16 cellular contexts compared by ENCODE assay signal in the genomic region with DNA sequence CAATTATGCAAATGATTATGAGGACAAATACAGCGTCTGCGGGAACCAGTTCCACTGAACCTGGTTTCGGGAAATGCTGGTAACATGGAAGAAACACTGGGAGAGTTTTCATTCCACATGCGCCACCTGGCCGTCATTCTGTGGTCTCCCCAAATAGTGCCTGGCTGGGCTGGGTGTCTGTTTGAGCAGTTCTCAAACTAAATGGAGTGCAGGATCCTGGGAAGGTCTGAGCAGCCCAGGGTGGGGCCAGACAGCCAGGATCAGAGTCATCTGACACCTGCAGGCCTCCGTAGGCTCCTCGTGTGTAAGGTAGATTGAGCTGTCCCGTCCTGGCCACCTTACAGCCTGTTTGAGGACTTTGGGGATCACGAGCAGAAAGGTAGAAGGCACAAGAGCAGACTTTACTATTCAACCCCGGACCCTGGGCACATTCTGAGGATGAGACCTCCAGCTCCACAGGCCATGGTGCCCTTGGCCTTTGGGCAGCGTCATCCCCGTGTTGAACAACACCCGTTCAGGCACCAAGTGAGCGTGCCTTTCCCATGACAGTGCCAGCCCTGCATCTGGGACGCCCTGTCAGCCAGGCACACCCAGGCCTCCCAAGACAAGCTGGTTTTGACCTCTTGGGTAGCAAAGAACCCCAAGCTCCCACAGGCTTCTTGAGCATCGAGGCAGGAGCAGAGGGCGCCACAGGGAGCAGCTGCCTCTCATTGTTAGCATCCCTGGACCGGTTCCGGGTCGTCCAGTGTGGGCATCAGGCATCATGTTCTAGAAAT.
DNase-seq lines count a peak whose midpoint lies in the region; ATAC-seq, FAIRE-seq and TF ChIP-seq lines count a peak whose summit lies in the region.
"Had no signal": no experiment of that assay in that cellular context is flagged by ENCODE, and none has a peak within 500 bp of the region (broad histone marks: within the 10 kb centered on the region; RNA-seq: fewer than 3 reads in every experiment).

No MANE protein-coding gene starts in this region.

- intact Hi-C loops in A673 (cut with micrococcal nuclease; ENCODE audit: unreplicated experiment): no loop called here
- intact Hi-C loops in mucosa of descending colon (cut with DNase I, micrococcal nuclease): loop anchor here in 1 of 2 donors (10.0 kb wide), 1 partner anchor 137 kb away; no protein-coding TSS in a partner anchor

- DNase-seq in A673 (ENCODE audit: low spot score) (no peak), GM23338 (ENCODE audit: low spot score) (peak; percentile 42), bronchial epithelial cell (ENCODE audit: low read depth) (no peak), mucosa of descending colon (peak; percentile 65 to 69 (median 67)), GM19240 (ENCODE audit: insufficient read length, low spot score) (no peak), foreskin fibroblast (no peak), frontal cortex (ENCODE audit: low spot score in 2 of 2) (no peak)
- DNase-seq: activated CD4-positive, alpha-beta memory T cell treated with anti-CD3 and anti-CD28 coated beads, Interleukin-2, amount 10 ng/mL, durations not matched to agents 7 days and 5 days; dermis blood vessel endothelial cell; hypothalamus; left ventricle myocardium inferior; naive thymus-derived CD4-positive, alpha-beta T cell; NCI-H1436; PC-9 had no signal

- POLR2A ChIA-PET in A673 (lab: Charles Lee; ENCODE audit: low non-redundant PET): no interaction called here

- H3K4me2 ChIP-seq in GM23338: no peak overlapping the region
- H3K4me2 ChIP-seq: PC-9 had no signal

- H2AFZ ChIP-seq in GM23338: no peak overlapping the region
- H2AFZ ChIP-seq: PC-9 had no signal

- H3K27me3 Mint-ChIP-seq in GM23338 (ENCODE audit: insufficient read depth, low read depth, poor library complexity): peaks cover 8% of the 10 kb centered on the region
- H3K27me3 Mint-ChIP-seq: activated CD4-positive, alpha-beta memory T cell treated with anti-CD3 and anti-CD28 coated beads, Interleukin-2, amount 10 ng/mL, durations not matched to agents 7 days and 5 days; activated T-helper 17 cell treated with anti-CD3 and anti-CD28 coated beads, Interleukin-2, amount 50 U/mL, for 72 hours; naive thymus-derived CD4-positive, alpha-beta T cell had no signal

- no peaks in the 10 kb centered on the region for H3K27me3 ChIP-seq in A673 (replicated peaks; ENCODE audit: insufficient read depth, low read depth, low read length, poor library complexity)
- H3K27me3 ChIP-seq in GM23338 (ENCODE audit: insufficient read depth): peaks cover 23% of the 10 kb centered on the region
- no peaks in the 10 kb centered on the region for H3K27me3 ChIP-seq in bronchial epithelial cell (ENCODE audit: control insufficient read depth, insufficient read depth, low read length)

- H3K4me3 Mint-ChIP-seq in GM23338: no peak overlapping the region
- H3K4me3 Mint-ChIP-seq: activated CD4-positive, alpha-beta memory T cell treated with anti-CD3 and anti-CD28 coated beads, Interleukin-2, amount 10 ng/mL, durations not matched to agents 7 days and 5 days; activated T-helper 17 cell treated with anti-CD3 and anti-CD28 coated beads, Interleukin-2, amount 50 U/mL, for 72 hours; naive thymus-derived CD4-positive, alpha-beta T cell had no signal

- peaks cover 4% of the 10 kb centered on the region for H4K20me1 ChIP-seq in GM23338 (replicated peaks; ENCODE audit: insufficient read depth)

- H3K27ac Mint-ChIP-seq in GM23338: no peak overlapping the region
- H3K27ac Mint-ChIP-seq: activated CD4-positive, alpha-beta memory T cell treated with anti-CD3 and anti-CD28 coated beads, Interleukin-2, amount 10 ng/mL, durations not matched to agents 7 days and 5 days had no signal

- no peaks in the 10 kb centered on the region for H3F3A ChIP-seq in GM23338 (replicated peaks; ENCODE audit: low read depth)

- H3K27ac ChIP-seq in A673 (ENCODE audit: low read depth, low read length, poor library complexity, severe bottlenecking) (no peak overlapping the region), GM23338 (ENCODE audit: low read depth) (no peak overlapping the region)
- H3K27ac ChIP-seq: left ventricle myocardium inferior, PC-9 had no signal

- H3K79me2 ChIP-seq in GM23338 (replicated peaks; ENCODE audit: insufficient read depth): no peaks in the 10 kb centered on the region

- TF ChIP-seq CTCF in A673 (conservative IDR thresholded peaks at IDR 0.05; ENCODE audit: low read depth, low read length) (0 out of 2 replicates have a peak, but pooled peaks have one; percentile 24), GM23338 (conservative IDR thresholded peaks at IDR 0.05; ENCODE audit: low read depth in 2 of 2) (peak in 1 of 2 experiments; percentile 35; a peak in 2 of 4 replicates), bronchial epithelial cell (IDR thresholded peaks at IDR 0.05; ENCODE audit: insufficient read depth, low read length, severe bottlenecking) (peak; percentile 32), mucosa of descending colon (IDR thresholded peaks at IDR 0.05) (no peak), foreskin fibroblast (IDR thresholded peaks at IDR 0.05; ENCODE audit: low read depth, low read length) (no peak)

- CTCF ChIA-PET in A673 (lab: Charles Lee): no interaction called here

- H3K36me3 ChIP-seq in A673 (ENCODE audit: insufficient read depth, low read length, poor library complexity, severe bottlenecking) (no peaks in the 10 kb centered on the region), GM23338 (ENCODE audit: insufficient read depth) (no peaks in the 10 kb centered on the region), bronchial epithelial cell (ENCODE audit: control insufficient read depth, insufficient read depth, low read length) (no peaks in the 10 kb centered on the region), mucosa of descending colon (ENCODE audit: low read depth) (no peaks in the 10 kb centered on the region)
- H3K36me3 ChIP-seq: left ventricle myocardium inferior had no signal

- H3K9me2 ChIP-seq in GM23338 (ENCODE audit: insufficient read depth): no peaks in the 10 kb centered on the region

- H3K4me1 Mint-ChIP-seq in GM23338: peaks cover 36% of the 10 kb centered on the region

- H3K9me3 Mint-ChIP-seq in GM23338: peaks cover 4% of the 10 kb centered on the region; the same call in 1 of the 3 replicates
- H3K9me3 Mint-ChIP-seq: activated CD4-positive, alpha-beta memory T cell treated with anti-CD3 and anti-CD28 coated beads, Interleukin-2, amount 10 ng/mL, durations not matched to agents 7 days and 5 days; activated T-helper 17 cell treated with anti-CD3 and anti-CD28 coated beads, Interleukin-2, amount 50 U/mL, for 72 hours had no signal

- BruUV-seq in A673 (replicated peaks; lab: Mats Ljungman, UMichigan): no TSS peak

- H3K4me3 ChIP-seq in A673 (ENCODE audit: low read depth, low read length, poor library complexity, severe bottlenecking) (no peak overlapping the region), GM23338 (no peak overlapping the region), bronchial epithelial cell (ENCODE audit: low read depth, low read length) (no peak overlapping the region), mucosa of descending colon (no peak overlapping the region), foreskin fibroblast (ENCODE audit: low read depth in 1 of 2, low read length in 2 of 2) (no peak overlapping the region)
- H3K4me3 ChIP-seq: left ventricle myocardium inferior, PC-9 had no signal

- H3K36me3 Mint-ChIP-seq in GM23338 (ENCODE audit: low read depth): no peaks in the 10 kb centered on the region; the same call in 2 of the 3 replicates

- no peak for FAIRE-seq in bronchial epithelial cell (lab: Jason Lieb, UNC)
- no peak for FAIRE-seq in frontal cortex (lab: Jason Lieb, UNC)

- H3K4me1 ChIP-seq in A673 (ENCODE audit: insufficient read depth, low read length, poor library complexity, severe bottlenecking) (peaks cover 26% of the 10 kb centered on the region), GM23338 (ENCODE audit: insufficient read depth) (peaks cover 21% of the 10 kb centered on the region), mucosa of descending colon (ENCODE audit: low read depth) (peaks cover 9% of the 10 kb centered on the region)

- ATAC-seq in GM23338: peak; percentile 66
- peak; percentile 77 for ATAC-seq in mucosa of descending colon
- no peak for ATAC-seq in GM19324 (IDR thresholded peaks at IDR 0.05; ENCODE audit: low FRiP score, unreplicated experiment)
- ATAC-seq: activated T-helper 17 cell treated with anti-CD3 and anti-CD28 coated beads, Interleukin-2, amount 50 U/mL, for 72 hours; naive thymus-derived CD4-positive, alpha-beta T cell had no signal

- H3K9me3 ChIP-seq in A673 (ENCODE audit: low read depth, low read length, poor library complexity, severe bottlenecking) (no peaks in the 10 kb centered on the region), mucosa of descending colon (no peaks in the 10 kb centered on the region)
- H3K9me3 ChIP-seq: left ventricle myocardium inferior had no signal

TF ChIP-seq in GM23338, 12 proteins besides CTCF, POLR2A, EP300 and RAD21 (continues in another document):
- TF ChIP-seq JUNB (IDR thresholded peaks at IDR 0.05; ENCODE audit: unreplicated experiment) (no peak), EZH2 (IDR thresholded peaks at IDR 0.05; ENCODE audit: low read depth, unreplicated experiment) (no peak), POLR2AphosphoS5 (IDR thresholded peaks at IDR 0.05; ENCODE audit: low read depth) (no peak), REST (IDR thresholded peaks at IDR 0.05; ENCODE audit: unreplicated experiment) (no peak)

Comparison
In these comparisons a context has a peak if more than half of its experiments do, and no peak if none do; other contexts are left out.
1. DNase-seq: peak in GM23338 (single experiment) and mucosa of descending colon (3 of 3); none in A673 (single experiment), bronchial epithelial cell (single experiment), GM19240 (single experiment), foreskin fibroblast (0 of 2) and frontal cortex (0 of 2).
2. CTCF ChIP-seq: peak in A673 (single experiment) and bronchial epithelial cell (single experiment); none in mucosa of descending colon (single experiment) and foreskin fibroblast (single experiment).